ENCODE assay signal across 20 cellular contexts in genomic region chr7:138917771-138918170, GRCh38.
"Had no signal": no experiment of that assay in that cellular context is flagged by ENCODE, and none has a peak within 500 bp of the region (broad histone marks: within the 10 kb centered on the region; RNA-seq: fewer than 3 reads in every experiment).

No MANE protein-coding gene starts in this region.

- H3K27ac Mint-ChIP-seq: effector memory CD8-positive, alpha-beta T cell; immature natural killer cell; naive thymus-derived CD4-positive, alpha-beta T cell had no signal

- H3K9me3 Mint-ChIP-seq: effector memory CD8-positive, alpha-beta T cell; naive thymus-derived CD4-positive, alpha-beta T cell had no signal

- H3K36me3 ChIP-seq: esophagus squamous epithelium, ovary, right atrium auricular region, uterus had no signal

- H3K4me1 Mint-ChIP-seq: immature natural killer cell had no signal

- FAIRE-seq: kidney, small intestine had no signal

- H3K4me3 ChIP-seq: esophagus squamous epithelium, lung, ovary, right atrium auricular region, sigmoid colon, thyroid gland, upper lobe of left lung, uterus had no signal

- H3K27ac ChIP-seq: esophagus squamous epithelium, ovary, right atrium auricular region, sigmoid colon, thyroid gland, upper lobe of left lung, uterus had no signal

- ATAC-seq: effector memory CD8-positive, alpha-beta T cell; left cardiac atrium; left ventricle myocardium superior; naive thymus-derived CD4-positive, alpha-beta T cell had no signal

- DNase-seq: effector memory CD8-positive, alpha-beta T cell; esophagus squamous epithelium; foreskin fibroblast; immature natural killer cell; kidney; left cardiac atrium; left ventricle myocardium superior; mesenchymal stem cell; midbrain; naive thymus-derived CD4-positive, alpha-beta T cell; ovary; sigmoid colon; small intestine; stimulated activated CD4-positive, alpha-beta T cell treated with anti-CD3 and anti-CD28 coated beads, Interleukin-12 subunit alpha, Interleukin-12 subunit beta, amount 100 ng/mL, for 4 hours; stimulated activated naive CD4-positive, alpha-beta T cell; thyroid gland; uterus had no signal

- H3K4me3 Mint-ChIP-seq: effector memory CD8-positive, alpha-beta T cell; immature natural killer cell; naive thymus-derived CD4-positive, alpha-beta T cell had no signal

- H3K9me3 ChIP-seq: esophagus squamous epithelium, ovary, right atrium auricular region, sigmoid colon, thyroid gland, upper lobe of left lung, uterus had no signal

- H3K36me3 Mint-ChIP-seq: immature natural killer cell; naive thymus-derived CD4-positive, alpha-beta T cell had no signal

- H3K27me3 ChIP-seq: esophagus squamous epithelium, ovary, right atrium auricular region, sigmoid colon, thyroid gland, upper lobe of left lung, uterus had no signal

- H3K4me1 ChIP-seq: esophagus squamous epithelium, right atrium auricular region, sigmoid colon, thyroid gland, upper lobe of left lung, uterus had no signal
